ENCODE assay signal across 1 cellular context in the genomic region with DNA sequence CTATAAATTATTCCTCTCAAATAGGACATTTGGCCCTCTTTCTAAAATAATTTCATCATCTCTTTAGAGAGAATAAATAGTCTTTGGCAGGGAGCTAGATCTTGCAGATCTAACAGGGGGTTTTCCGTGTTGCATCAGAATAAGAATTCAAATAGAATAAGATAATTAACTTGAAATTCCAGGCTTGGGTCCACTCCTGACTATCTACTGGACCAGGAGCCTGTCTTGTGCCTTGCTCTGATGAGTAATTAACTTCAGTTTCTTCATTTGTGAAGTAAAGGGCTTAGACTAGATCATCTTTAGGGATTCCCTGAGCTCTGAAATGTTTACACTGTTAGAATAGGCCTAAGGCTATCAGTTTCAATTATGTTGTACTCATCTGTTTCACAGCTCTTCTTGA.
TF ChIP-seq lines count a peak whose summit lies in the region.

No MANE protein-coding gene starts in this region.

TF ChIP-seq in GM23338, 12 proteins besides CTCF, POLR2A, EP300 and RAD21 (continued from another document):
- TF ChIP-seq NANOG (IDR thresholded peaks at IDR 0.05; ENCODE audit: borderline replicate concordance) (no peak), ZNF114 (CRISPR knock-in tag; IDR thresholded peaks at IDR 0.05) (no peak)
